In genomic region chr5:93357686-93358085, GRCh38 we compare ENCODE assay signal across 1 cellular context.
TF ChIP-seq lines count a peak whose summit lies in the region.

No MANE protein-coding gene starts in this region.

TF ChIP-seq in IMR-90, 13 proteins besides CTCF, POLR2A, EP300 and RAD21 (continued from another document):
- TF ChIP-seq MXI1 (IDR thresholded peaks at IDR 0.05; ENCODE audit: borderline replicate concordance, low read depth, low read length) (no peak), CEBPB (IDR thresholded peaks at IDR 0.05; ENCODE audit: low read depth, low read length) (no peak), NFE2L2 (IDR thresholded peaks at IDR 0.05; ENCODE audit: low read depth, low read length) (no peak), ELK1 (IDR thresholded peaks at IDR 0.05; ENCODE audit: borderline replicate concordance, low read depth, low read length) (no peak)
